9 cellular contexts compared by ENCODE assay signal in the genomic region with DNA sequence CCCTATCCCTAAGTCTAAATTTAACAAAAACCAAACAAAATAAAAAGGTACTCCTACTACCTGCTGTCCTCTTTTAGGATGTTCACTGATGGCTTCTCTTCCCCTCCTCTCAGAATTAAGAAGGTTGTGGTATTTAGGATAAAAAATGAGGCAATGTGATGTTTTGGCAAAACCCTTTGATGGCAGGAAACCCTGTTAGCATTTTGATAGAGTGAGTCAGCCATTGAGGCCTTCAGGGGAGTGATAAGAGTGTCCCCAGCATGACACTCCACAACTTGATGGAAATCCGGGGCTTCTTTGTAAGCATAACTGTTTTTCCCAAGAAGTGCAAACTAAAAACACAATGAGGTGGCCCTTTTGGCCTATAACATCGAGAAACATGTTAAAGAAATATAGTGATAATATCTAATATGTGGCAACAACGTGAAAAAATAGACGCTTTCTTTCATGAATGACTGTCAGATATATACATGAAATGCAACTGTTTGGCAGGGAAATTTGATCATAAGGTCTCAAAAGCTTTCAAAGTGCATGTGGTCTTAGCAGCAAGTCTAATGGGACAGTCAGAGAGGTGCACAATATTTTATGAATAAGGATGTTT. TPM values are rescaled to one million over a fixed set of nuclear protein-coding genes. Genes with fewer than 3 reads are reported as not detected.
DNase-seq lines count a peak whose midpoint lies in the region; ATAC-seq and TF ChIP-seq lines count a peak whose summit lies in the region.
"Had no signal": no experiment of that assay in that cellular context is flagged by ENCODE, and none has a peak within 500 bp of the region (broad histone marks: within the 10 kb centered on the region; RNA-seq: fewer than 3 reads in every experiment).

No MANE protein-coding gene starts in this region.

- H3K9ac ChIP-seq in PC-3 (ENCODE audit: low read length): no peak overlapping the region
- H3K9ac ChIP-seq: parathyroid adenoma had no signal

- in situ Hi-C loops in astrocyte of the spinal cord (cut with HindIII; ENCODE audit: low sequenced_read_pairs): no loop called here

- 0 out of 2 replicates have a peak overlapping the region, but pooled peaks have one; percentile 3 for H3K4me2 ChIP-seq in PC-3 (ENCODE audit: low read length)

- no peaks in the 10 kb centered on the region for H4K20me1 ChIP-seq in PC-3 (ENCODE audit: low read length)

- intact Hi-C loops in PC-3 (cut with micrococcal nuclease): no loop called here

- H3F3A ChIP-seq in PC-3 (ENCODE audit: low read length, unreplicated experiment): no peaks in the 10 kb centered on the region

- H3K9me3 ChIP-seq in PC-3 (ENCODE audit: low read length) (no peaks in the 10 kb centered on the region), mesodermal cell (ENCODE audit: control insufficient read depth, low read length) (no peaks in the 10 kb centered on the region)
- H3K9me3 ChIP-seq: colonic mucosa had no signal

- WGBS in mesodermal cell (ENCODE audit: insufficient coverage in 2 of 2), 2 experiments: 42 to 83% methylated on average over 2 of the region's 4 CpGs

- H2AFZ ChIP-seq in PC-3 (ENCODE audit: low read length): no peak overlapping the region
- H2AFZ ChIP-seq: parathyroid adenoma had no signal

- H3K27ac ChIP-seq in PC-3 (ENCODE audit: low read length) (no peak overlapping the region), mesodermal cell (ENCODE audit: low read depth, low read length, severe bottlenecking) (peak overlapping the region; percentile 86)
- H3K27ac ChIP-seq: colonic mucosa, parathyroid adenoma had no signal

- H3K9me2 ChIP-seq in PC-3 (replicated peaks; ENCODE audit: low read length): no peaks in the 10 kb centered on the region

- BruUV-seq in PC-3 (replicated peaks; lab: Mats Ljungman, UMichigan): no TSS peak

- H3K36me3 ChIP-seq in PC-3 (ENCODE audit: low read depth, low read length) (no peaks in the 10 kb centered on the region), mesodermal cell (ENCODE audit: control insufficient read depth, insufficient read depth, low read length) (no peaks in the 10 kb centered on the region)
- H3K36me3 ChIP-seq: colonic mucosa had no signal

- no peaks in the 10 kb centered on the region for H3K27me3 ChIP-seq in PC-3 (ENCODE audit: low read length)
- H3K27me3 ChIP-seq: colonic mucosa had no signal

- DNase-seq in ELR (ENCODE audit: low read depth) (peak; percentile 74), PC-3 (peak; percentile 55), astrocyte of the spinal cord (ENCODE audit: low read depth, low spot score) (peak; percentile 48), anterior cingulate cortex (lab: John Stamatoyannopoulos, UW) (no peak), GM19238 (ENCODE audit: insufficient read length, low spot score) (no peak)
- DNase-seq: colonic mucosa had no signal

- no peak for ATAC-seq in PC-3
- ATAC-seq in GM21737 (IDR thresholded peaks at IDR 0.05; ENCODE audit: unreplicated experiment): no peak

- TF ChIP-seq CTCF in PC-3 (conservative IDR thresholded peaks at IDR 0.05; ENCODE audit: low read depth, low read length): no peak
- no peak for TF ChIP-seq CTCF in astrocyte of the spinal cord (IDR thresholded peaks at IDR 0.05; ENCODE audit: low read depth, low read length)

- CTCF ChIA-PET in PC-3 (lab: Charles Lee): no interaction called here

- POLR2A ChIA-PET in PC-3 (lab: Charles Lee; ENCODE audit: unreplicated experiment): no interaction called here

- no peak overlapping the region for H3K4me3 ChIP-seq in PC-3 (ENCODE audit: low read length)
- H3K4me3 ChIP-seq in astrocyte of the spinal cord (ENCODE audit: low read depth, low read length): no peak overlapping the region
- H3K4me3 ChIP-seq in mesodermal cell (ENCODE audit: extremely low read depth, insufficient read depth, low read length, poor library complexity, severe bottlenecking): no peak overlapping the region
- H3K4me3 ChIP-seq: colonic mucosa had no signal

- H3K4me1 ChIP-seq in PC-3 (ENCODE audit: insufficient read depth, low read length) (peaks cover 28% of the 10 kb centered on the region), mesodermal cell (ENCODE audit: control insufficient read depth, insufficient read depth, low read length, poor library complexity, severe bottlenecking) (peaks cover 48% of the 10 kb centered on the region)
- H3K4me1 ChIP-seq: colonic mucosa, parathyroid adenoma had no signal

- H3K79me2 ChIP-seq in PC-3 (ENCODE audit: low read length): no peaks in the 10 kb centered on the region
- H3K79me2 ChIP-seq: parathyroid adenoma had no signal

RNA-seq across cellular contexts. Expression of gene PRTFDC1, which starts 55.0 kb away (rescaled TPM):
- total RNA-seq in PC-3 (2014; rRNA removed): 9.7 and 10.2 TPM in 2 replicates
- polyA plus RNA-seq in mesodermal cell (2013, experiment 1 of 2): 15.0 TPM
- polyA plus RNA-seq in mesodermal cell (2013, experiment 2 of 2): 19.9 TPM

Comparison
In these comparisons a context has a peak if more than half of its experiments do, and no peak if none do; other contexts are left out.
1. DNase-seq: peak in ELR (single experiment), PC-3 (single experiment) and astrocyte of the spinal cord (single experiment); none in anterior cingulate cortex (0 of 58) and GM19238 (single experiment).